In genomic region chr18:76383636-76384035, GRCh38 we compare ENCODE assay signal across 22 cellular contexts.
DNase-seq lines count a peak whose midpoint lies in the region; ATAC-seq and TF ChIP-seq lines count a peak whose summit lies in the region.
"Had no signal": no experiment of that assay in that cellular context is flagged by ENCODE, and none has a peak within 500 bp of the region (broad histone marks: within the 10 kb centered on the region; RNA-seq: fewer than 3 reads in every experiment).

No MANE protein-coding gene starts in this region.

- no peaks in the 10 kb centered on the region for H3K27me3 ChIP-seq in RWPE2 (ENCODE audit: insufficient read depth, poor library complexity, severe bottlenecking)
- H3K27me3 ChIP-seq in uterus = no peaks in the 10 kb centered on the region

- H3K36me3 ChIP-seq in RWPE2 (ENCODE audit: low read depth) = peaks cover 3% of the 10 kb centered on the region
- H3K36me3 ChIP-seq in uterus = no peaks in the 10 kb centered on the region
- no peaks in the 10 kb centered on the region for H3K36me3 ChIP-seq in mucosa of descending colon (ENCODE audit: low read depth)

- intact Hi-C loops in dendritic cell treated with granulocyte-macrophage colony-stimulating factor and Interleukin-4, amounts not matched to agents 40 ng/mL and 50 ng/mL, for 4 days (cut with micrococcal nuclease) = no loop called here
- intact Hi-C loops in sciatic nerve (cut with DNase I) = no loop called here
- intact Hi-C loops in uterus (cut with DNase I; ENCODE audit: low total_unique reads) = no loop called here
- intact Hi-C loops in mucosa of descending colon (cut with DNase I, micrococcal nuclease) = no loop called here

- no peaks in the 10 kb centered on the region for H3K4me1 ChIP-seq in RWPE2 (ENCODE audit: insufficient read depth, poor library complexity, severe bottlenecking)
- H3K4me1 ChIP-seq in uterus = peaks cover 0 to 16% of the 10 kb centered on the region in 2 donors
- H3K4me1 ChIP-seq in mucosa of descending colon (ENCODE audit: low read depth) = no peaks in the 10 kb centered on the region
- H3K4me1 ChIP-seq: Caco-2 had no signal

- peak overlapping the region; percentile 67 for H3K27ac Mint-ChIP-seq in dendritic cell treated with granulocyte-macrophage colony-stimulating factor and Interleukin-4, amounts not matched to agents 40 ng/mL and 50 ng/mL, for 4 days
- H3K27ac Mint-ChIP-seq: CD8-positive, alpha-beta T cell had no signal

- H3K36me3 Mint-ChIP-seq in dendritic cell treated with granulocyte-macrophage colony-stimulating factor and Interleukin-4, amounts not matched to agents 40 ng/mL and 50 ng/mL, for 4 days (ENCODE audit: low read depth) = peaks cover 62% of the 10 kb centered on the region

- TF ChIP-seq POLR2A in uterus (IDR thresholded peaks at IDR 0.05) = no peak

- H3K4me3 ChIP-seq in RWPE2 (ENCODE audit: severe bottlenecking) (no peak overlapping the region), uterus (no peak overlapping the region), mucosa of descending colon (no peak overlapping the region)
- H3K4me3 ChIP-seq: K562 had no signal

- DNase-seq in RWPE2 (ENCODE audit: low spot score) (peak; percentile 51), sciatic nerve (ENCODE audit: low spot score) (peak; percentile 47), uterus (peak in 1 of 2 donors; percentile 13), mucosa of descending colon (no peak)
- DNase-seq in stimulated activated CD4-positive, alpha-beta T cell treated with anti-CD3 and anti-CD28 coated beads, Interleukin-4, amount 100 ng/mL, for 1 hour = no peak
- DNase-seq: C1 segment of cervical spinal cord; Caco-2; CD8-positive, alpha-beta T cell; GF-D8; Kasumi-1; MV-4-11; NCI-H1105; NCI-H146; NCI-H1930; NCI-H2107; NCI-H524; NCI-H774; PC-3; Right ventricle myocardium superior had no signal

- no peaks in the 10 kb centered on the region for H3K9me3 Mint-ChIP-seq in dendritic cell treated with granulocyte-macrophage colony-stimulating factor and Interleukin-4, amounts not matched to agents 40 ng/mL and 50 ng/mL, for 4 days
- H3K9me3 Mint-ChIP-seq: CD8-positive, alpha-beta T cell had no signal

- no peaks in the 10 kb centered on the region for H3K9me3 ChIP-seq in RWPE2 (ENCODE audit: severe bottlenecking)
- no peaks in the 10 kb centered on the region for H3K9me3 ChIP-seq in uterus
- no peaks in the 10 kb centered on the region for H3K9me3 ChIP-seq in mucosa of descending colon
- H3K9me3 ChIP-seq: Caco-2 had no signal

- no peak for ATAC-seq in RWPE2 (ENCODE audit: low read depth)
- no peak for ATAC-seq in sciatic nerve
- ATAC-seq in GM21529 (IDR thresholded peaks at IDR 0.05; ENCODE audit: unreplicated experiment) = no peak
- no peak for ATAC-seq in mucosa of descending colon
- ATAC-seq: CD8-positive, alpha-beta T cell; K562; PC-3 had no signal

- H3K27ac ChIP-seq in RWPE2 (ENCODE audit: poor library complexity, severe bottlenecking) (no peak overlapping the region), uterus (peak overlapping the region; percentile 22 to 25)

- no peaks in the 10 kb centered on the region for H3K27me3 Mint-ChIP-seq in dendritic cell treated with granulocyte-macrophage colony-stimulating factor and Interleukin-4, amounts not matched to agents 40 ng/mL and 50 ng/mL, for 4 days

- peaks cover 39% of the 10 kb centered on the region for H3K4me1 Mint-ChIP-seq in dendritic cell treated with granulocyte-macrophage colony-stimulating factor and Interleukin-4, amounts not matched to agents 40 ng/mL and 50 ng/mL, for 4 days (ENCODE audit: low read depth)

- no peak overlapping the region for H3K4me3 Mint-ChIP-seq in dendritic cell treated with granulocyte-macrophage colony-stimulating factor and Interleukin-4, amounts not matched to agents 40 ng/mL and 50 ng/mL, for 4 days
- H3K4me3 Mint-ChIP-seq: CD8-positive, alpha-beta T cell had no signal

- TF ChIP-seq CTCF in RWPE2 (IDR thresholded peaks at IDR 0.05; ENCODE audit: poor library complexity, severe bottlenecking) (no peak), uterus (IDR thresholded peaks at IDR 0.05) (no peak), mucosa of descending colon (IDR thresholded peaks at IDR 0.05) (no peak)

Comparison
In these comparisons a context has a peak if more than half of its experiments do, and no peak if none do; other contexts are left out.
1. DNase-seq: peak in RWPE2 (single experiment) and sciatic nerve (single experiment); none in stimulated activated CD4-positive, alpha-beta T cell treated with anti-CD3 and anti-CD28 coated beads, Interleukin-4, amount 100 ng/mL, for 1 hour (single experiment) and mucosa of descending colon (0 of 3).